Comparison of ENCODE assay signal across 8 cellular contexts in the genomic region with DNA sequence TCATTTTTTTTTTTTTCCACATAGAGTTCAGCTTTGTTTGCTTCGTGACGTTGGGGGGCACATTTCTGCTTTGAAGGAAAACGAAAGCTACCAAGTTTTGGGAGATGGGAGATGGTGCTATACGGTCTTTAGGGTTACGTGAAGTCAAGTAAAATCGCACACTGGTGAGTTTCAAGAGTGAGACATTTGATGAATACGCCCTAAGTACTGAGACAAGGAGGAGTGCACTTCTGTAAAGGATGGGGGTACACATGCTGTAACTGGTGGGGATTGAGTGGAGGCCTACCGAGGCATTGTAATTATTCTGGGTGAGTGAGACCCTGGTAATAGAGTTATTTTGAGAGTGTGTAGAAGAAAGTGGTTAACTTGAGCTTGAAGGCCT. TPM values are rescaled to one million over a fixed set of nuclear protein-coding genes. Genes with fewer than 3 reads are reported as not detected.
DNase-seq lines count a peak whose midpoint lies in the region; ATAC-seq and TF ChIP-seq lines count a peak whose summit lies in the region.

No MANE protein-coding gene starts in this region.

- H3K9ac ChIP-seq in rectal smooth muscle tissue (ENCODE audit: low read length): peak overlapping the region; percentile 2

- POLR2A ChIA-PET in activated B cell treated with CpG ODN at 0.5 μM for 24 hours (lab: Charles Lee): interaction anchor here (0.9 to 2.3 kb wide), 4 partner anchors 14 to 395 kb away, joined by 3 to 19 read pairs (median 5); a partner anchor contains a TSS

- peak overlapping the region; percentile 95 for H3K4me3 Mint-ChIP-seq in activated T-cell treated with anti-CD3 and anti-CD28 coated beads, Interleukin-2, amount 50 U/mL, for 4 hours
- H3K4me3 Mint-ChIP-seq in activated B cell treated with CpG ODN at 0.5 μM for 24 hours (peak overlapping the region; percentile 95), glutamatergic neuron (ENCODE audit: unreplicated experiment) (peak overlapping the region; percentile 100)

- H3K27me3 ChIP-seq in rectal smooth muscle tissue (ENCODE audit: control insufficient read depth, insufficient read depth, low read length): no peaks in the 10 kb centered on the region

- intact Hi-C loops in activated B cell treated with CpG ODN at 0.5 μM for 24 hours (cut with micrococcal nuclease): loop anchor here (1.0 kb wide), 1 partner anchor 81 kb away; no protein-coding TSS in a partner anchor

- peak; percentile 25 to 36 for ATAC-seq in activated T-cell treated with anti-CD3 and anti-CD28 coated beads, Interleukin-2, amount 50 U/mL, for 4 hours
- ATAC-seq in activated B cell treated with CpG ODN at 0.5 μM for 24 hours (ENCODE audit: low read depth) (no peak), GM19035 (IDR thresholded peaks at IDR 0.05; ENCODE audit: unreplicated experiment) (no peak)

- H3K4me3 ChIP-seq in rectal smooth muscle tissue (ENCODE audit: low read length): peak overlapping the region; percentile 60

- peaks cover 52% of the 10 kb centered on the region for H3K4me1 Mint-ChIP-seq in activated T-cell treated with anti-CD3 and anti-CD28 coated beads, Interleukin-2, amount 50 U/mL, for 4 hours (ENCODE audit: low read depth)
- H3K4me1 Mint-ChIP-seq in activated B cell treated with CpG ODN at 0.5 μM for 24 hours (peaks cover 62% of the 10 kb centered on the region), glutamatergic neuron (ENCODE audit: low read depth, unreplicated experiment) (peaks cover 4% of the 10 kb centered on the region)

- H3K9me3 Mint-ChIP-seq in activated T-cell treated with anti-CD3 and anti-CD28 coated beads, Interleukin-2, amount 50 U/mL, for 4 hours: no peaks in the 10 kb centered on the region
- H3K9me3 Mint-ChIP-seq in activated B cell treated with CpG ODN at 0.5 μM for 24 hours: no peaks in the 10 kb centered on the region
- peaks cover 6% of the 10 kb centered on the region for H3K9me3 Mint-ChIP-seq in glutamatergic neuron (ENCODE audit: unreplicated experiment)

- CTCF ChIA-PET in activated B cell treated with CpG ODN at 0.5 μM for 24 hours (lab: Charles Lee): no interaction called here

- peak overlapping the region; percentile 68 for H3K27ac ChIP-seq in rectal smooth muscle tissue (ENCODE audit: low read depth, low read length)

- H3K27me3 Mint-ChIP-seq in activated T-cell treated with anti-CD3 and anti-CD28 coated beads, Interleukin-2, amount 50 U/mL, for 4 hours (ENCODE audit: low read depth): no peaks in the 10 kb centered on the region
- H3K27me3 Mint-ChIP-seq in activated B cell treated with CpG ODN at 0.5 μM for 24 hours (no peaks in the 10 kb centered on the region), glutamatergic neuron (ENCODE audit: unreplicated experiment) (no peaks in the 10 kb centered on the region)

- no peaks in the 10 kb centered on the region for H3K4me1 ChIP-seq in rectal smooth muscle tissue (ENCODE audit: control insufficient read depth, insufficient read depth, low read length)

- peak overlapping the region; percentile 92 for H3K27ac Mint-ChIP-seq in activated B cell treated with CpG ODN at 0.5 μM for 24 hours
- peak overlapping the region; percentile 99 for H3K27ac Mint-ChIP-seq in glutamatergic neuron (ENCODE audit: unreplicated experiment)

- no peaks in the 10 kb centered on the region for H3K36me3 ChIP-seq in rectal smooth muscle tissue (ENCODE audit: control insufficient read depth, insufficient read depth, low read length)

- no peak for DNase-seq in activated T-cell treated with anti-CD3 and anti-CD28 coated beads, Interleukin-2, amount 50 U/mL, for 4 hours
- DNase-seq in activated T-cell treated with anti-CD3 and anti-CD28 coated beads, Interleukin-2, amount 50 U/mL, for 1 hour: no peak
- DNase-seq in activated B cell treated with CpG ODN at 0.5 μM for 24 hours (no peak), glutamatergic neuron (no peak), NCI-H1930 (lab: John Stamatoyannopoulos, UW) (no peak), NCI-H128 (lab: John Stamatoyannopoulos, UW; ENCODE audit: unreplicated experiment) (no peak)

- H3K36me3 Mint-ChIP-seq in activated T-cell treated with anti-CD3 and anti-CD28 coated beads, Interleukin-2, amount 50 U/mL, for 4 hours (ENCODE audit: insufficient read depth): peaks cover 6% of the 10 kb centered on the region
- H3K36me3 Mint-ChIP-seq in activated B cell treated with CpG ODN at 0.5 μM for 24 hours (ENCODE audit: low read depth) (peaks cover 32% of the 10 kb centered on the region), glutamatergic neuron (ENCODE audit: unreplicated experiment) (no peaks in the 10 kb centered on the region)

- TF ChIP-seq CTCF in activated B cell treated with CpG ODN at 0.5 μM for 24 hours (IDR thresholded peaks at IDR 0.05): no peak
- no peak for TF ChIP-seq CTCF in glutamatergic neuron (IDR thresholded peaks at IDR 0.05; ENCODE audit: partially characterized antibody, unreplicated experiment)

RNA-seq across cellular contexts. Expression of a gene that starts 0.5 kb away (rescaled TPM):
- 10 to 100 TPM; 14.0 to 17.4 (median 14.2) TPM for total RNA-seq in activated T-cell treated with anti-CD3 and anti-CD28 coated beads, Interleukin-2, amount 50 U/mL, for 4 hours
- 116 and 117 TPM in 2 replicates for total RNA-seq in activated B cell treated with CpG ODN at 0.5 μM for 24 hours
- total RNA-seq in glutamatergic neuron (ENCODE audit: unreplicated experiment): 51.4 TPM

RNA-seq across cellular contexts. Expression of a gene that starts 0.7 kb away (rescaled TPM):
- 1 to 10 TPM; 1.3 to 2.8 (median 2.0) TPM for total RNA-seq in activated T-cell treated with anti-CD3 and anti-CD28 coated beads, Interleukin-2, amount 50 U/mL, for 4 hours
- total RNA-seq in activated B cell treated with CpG ODN at 0.5 μM for 24 hours (1.0 and 1.2 TPM in 2 replicates), glutamatergic neuron (ENCODE audit: unreplicated experiment) (2.9 TPM)

Comparison
In these comparisons a context has a peak if more than half of its experiments do, and no peak if none do; other contexts are left out.
1. ATAC-seq: peak in activated T-cell treated with anti-CD3 and anti-CD28 coated beads, Interleukin-2, amount 50 U/mL, for 4 hours (2 of 2); none in activated B cell treated with CpG ODN at 0.5 μM for 24 hours (single experiment) and GM19035 (single experiment).
2. Peak in every context shown above with its lines, with median percentiles within 50 percentile points of each other: H3K4me3 Mint-ChIP-seq.